In the genomic region with DNA sequence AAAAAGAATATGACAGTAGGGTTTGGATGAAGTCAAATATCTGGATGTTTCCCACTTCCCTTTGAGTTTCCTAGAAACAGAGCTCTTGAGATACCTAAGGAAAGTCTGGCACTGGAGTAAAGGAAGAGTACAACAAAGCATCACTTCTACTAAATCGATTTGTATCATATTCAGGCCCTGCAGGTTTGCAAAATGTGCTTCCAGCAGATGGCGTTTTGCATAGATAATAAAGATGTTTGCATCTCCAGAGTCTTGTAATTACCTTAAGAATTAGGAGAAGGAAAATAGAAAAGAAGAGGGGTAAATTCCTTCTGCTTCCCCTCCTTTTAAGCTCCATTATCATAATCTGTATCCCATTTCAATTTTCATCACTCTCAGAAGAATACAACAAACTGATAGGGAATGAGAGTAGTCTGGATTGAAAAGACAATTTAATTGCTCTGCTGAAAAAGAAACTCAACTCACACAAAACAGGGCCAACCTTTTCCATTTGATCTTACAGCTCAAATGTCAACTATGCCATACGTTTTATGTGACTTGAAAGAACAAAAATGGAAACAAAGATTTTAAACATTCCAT, we compare ENCODE assay signal across 15 cellular contexts.
DNase-seq lines count a peak whose midpoint lies in the region; ATAC-seq and TF ChIP-seq lines count a peak whose summit lies in the region.
"Had no signal": no experiment of that assay in that cellular context is flagged by ENCODE, and none has a peak within 500 bp of the region (broad histone marks: within the 10 kb centered on the region; RNA-seq: fewer than 3 reads in every experiment).

No MANE protein-coding gene starts in this region.

- H2AFZ ChIP-seq in GM23338: 0 out of 2 replicates have a peak overlapping the region, but pooled peaks have one; percentile 0
- H2AFZ ChIP-seq in Karpas-422 (ENCODE audit: low read length): no peak overlapping the region

- H3K36me3 Mint-ChIP-seq in GM23338 (ENCODE audit: low read depth) (no peaks in the 10 kb centered on the region; the same call in 2 of the 3 replicates), chondrocyte (ENCODE audit: low read depth) (no peaks in the 10 kb centered on the region)
- H3K36me3 Mint-ChIP-seq in activated naive CD4-positive, alpha-beta T cell treated with anti-CD3 and anti-CD28 coated beads for 36 hours (ENCODE audit: low read depth): no peaks in the 10 kb centered on the region
- H3K36me3 Mint-ChIP-seq: brain; CD8-positive, alpha-beta memory T cell had no signal

- H3K4me3 Mint-ChIP-seq in GM23338 (no peak overlapping the region), chondrocyte (ENCODE audit: unreplicated experiment) (no peak overlapping the region)
- H3K4me3 Mint-ChIP-seq in activated naive CD4-positive, alpha-beta T cell treated with anti-CD3 and anti-CD28 coated beads for 36 hours: no peak overlapping the region
- H3K4me3 Mint-ChIP-seq: CD8-positive, alpha-beta memory T cell had no signal

- no peak overlapping the region for H3K4me3 ChIP-seq in GM23338
- no peak overlapping the region for H3K4me3 ChIP-seq in Karpas-422 (ENCODE audit: low read length)
- H3K4me3 ChIP-seq: gastrocnemius medialis, lung, thyroid gland had no signal

- H3K9me3 Mint-ChIP-seq in GM23338 (no peaks in the 10 kb centered on the region), chondrocyte (ENCODE audit: low read depth) (no peaks in the 10 kb centered on the region)
- H3K9me3 Mint-ChIP-seq in activated naive CD4-positive, alpha-beta T cell treated with anti-CD3 and anti-CD28 coated beads for 36 hours: peaks cover 7% of the 10 kb centered on the region

- intact Hi-C loops in activated naive CD4-positive, alpha-beta T cell treated with anti-CD3 and anti-CD28 coated beads for 36 hours (cut with micrococcal nuclease): no loop called here

- no peaks in the 10 kb centered on the region for H3K36me3 ChIP-seq in GM23338 (ENCODE audit: insufficient read depth)
- no peaks in the 10 kb centered on the region for H3K36me3 ChIP-seq in Karpas-422 (ENCODE audit: insufficient read depth, low read length)
- H3K36me3 ChIP-seq: gastrocnemius medialis, thyroid gland had no signal

- ATAC-seq in GM23338 (no peak), HG03175 (IDR thresholded peaks at IDR 0.05; ENCODE audit: unreplicated experiment) (no peak)
- ATAC-seq: gastrocnemius medialis, sciatic nerve had no signal

- H3K4me2 ChIP-seq in GM23338 (peak overlapping the region; percentile 33; the same call in 1 of the 2 replicates), Karpas-422 (ENCODE audit: low read depth, low read length, poor library complexity, severe bottlenecking) (no peak overlapping the region)

- no peaks in the 10 kb centered on the region for H3F3A ChIP-seq in GM23338 (replicated peaks; ENCODE audit: low read depth)

- H3K27ac ChIP-seq in GM23338 (ENCODE audit: low read depth) (0 out of 2 replicates have a peak overlapping the region, but pooled peaks have one; percentile 29), Karpas-422 (ENCODE audit: low read length) (no peak overlapping the region)
- H3K27ac ChIP-seq: gastrocnemius medialis, thyroid gland had no signal

- peak; percentile 27 to 31; a peak in 3 of 4 replicates for TF ChIP-seq CTCF in GM23338 (conservative IDR thresholded peaks at IDR 0.05; ENCODE audit: low read depth in 2 of 2)
- TF ChIP-seq CTCF in chondrocyte (IDR thresholded peaks at IDR 0.05): peak; percentile 55

- H3K9me3 ChIP-seq in Karpas-422 (ENCODE audit: low read length): peaks cover 24% of the 10 kb centered on the region; the same call in 1 of the 2 replicates
- H3K9me3 ChIP-seq: gastrocnemius medialis, thyroid gland had no signal

- peaks cover 2% of the 10 kb centered on the region for H3K27me3 Mint-ChIP-seq in GM23338 (ENCODE audit: insufficient read depth, low read depth, poor library complexity)
- H3K27me3 Mint-ChIP-seq in chondrocyte (ENCODE audit: low read depth): peaks cover 2% of the 10 kb centered on the region
- H3K27me3 Mint-ChIP-seq in activated naive CD4-positive, alpha-beta T cell treated with anti-CD3 and anti-CD28 coated beads for 36 hours (ENCODE audit: low read depth): no peaks in the 10 kb centered on the region
- H3K27me3 Mint-ChIP-seq: brain; CD8-positive, alpha-beta memory T cell had no signal

- H3K27ac Mint-ChIP-seq in GM23338 (peak overlapping the region; percentile 78), chondrocyte (ENCODE audit: unreplicated experiment) (no peak overlapping the region)
- no peak overlapping the region for H3K27ac Mint-ChIP-seq in activated naive CD4-positive, alpha-beta T cell treated with anti-CD3 and anti-CD28 coated beads for 36 hours

- H3K4me1 ChIP-seq in GM23338 (ENCODE audit: insufficient read depth) (peaks cover 20% of the 10 kb centered on the region), Karpas-422 (ENCODE audit: low read length) (no peaks in the 10 kb centered on the region)
- H3K4me1 ChIP-seq: gastrocnemius medialis, thyroid gland had no signal

- H3K4me1 Mint-ChIP-seq in GM23338: peaks cover 22% of the 10 kb centered on the region
- no peaks in the 10 kb centered on the region for H3K4me1 Mint-ChIP-seq in chondrocyte (ENCODE audit: low read depth)
- no peaks in the 10 kb centered on the region for H3K4me1 Mint-ChIP-seq in activated naive CD4-positive, alpha-beta T cell treated with anti-CD3 and anti-CD28 coated beads for 36 hours (ENCODE audit: low read depth)
- H3K4me1 Mint-ChIP-seq: CD8-positive, alpha-beta memory T cell had no signal

- H4K20me1 ChIP-seq in GM23338 (replicated peaks; ENCODE audit: insufficient read depth): no peaks in the 10 kb centered on the region
- no peaks in the 10 kb centered on the region for H4K20me1 ChIP-seq in Karpas-422 (ENCODE audit: insufficient read depth, low read depth, low read length)

- H3K79me2 ChIP-seq in GM23338 (replicated peaks; ENCODE audit: insufficient read depth): no peaks in the 10 kb centered on the region
- no peaks in the 10 kb centered on the region for H3K79me2 ChIP-seq in Karpas-422 (ENCODE audit: low read length)

- no peaks in the 10 kb centered on the region for H3K27me3 ChIP-seq in GM23338 (ENCODE audit: insufficient read depth)
- H3K27me3 ChIP-seq in Karpas-422 (ENCODE audit: low read length): no peaks in the 10 kb centered on the region
- H3K27me3 ChIP-seq: gastrocnemius medialis, thyroid gland had no signal

- H3K9ac ChIP-seq in Karpas-422 (ENCODE audit: low read length): no peak overlapping the region

- H3K9me2 ChIP-seq in GM23338 (ENCODE audit: insufficient read depth) (no peaks in the 10 kb centered on the region), Karpas-422 (replicated peaks; ENCODE audit: insufficient read depth, low read length) (no peaks in the 10 kb centered on the region)

- CTCF ChIA-PET in activated naive CD4-positive, alpha-beta T cell treated with anti-CD3 and anti-CD28 coated beads for 36 hours (lab: Charles Lee): no interaction called here

- peak; percentile 8 for DNase-seq in GM23338 (ENCODE audit: low spot score)
- DNase-seq in NCI-H69 (lab: John Stamatoyannopoulos, UW): peak; percentile 66
- DNase-seq in chondrocyte (ENCODE audit: low spot score): no peak
- peak; percentile 51 for DNase-seq in middle frontal gyrus (ENCODE audit: extremely low spot score, low spot score)
- DNase-seq in NCI-H2029 (lab: John Stamatoyannopoulos, UW): no peak
- no peak for DNase-seq in Karpas-422
- DNase-seq in activated naive CD4-positive, alpha-beta T cell treated with anti-CD3 and anti-CD28 coated beads for 36 hours: no peak
- DNase-seq: CD8-positive, alpha-beta memory T cell; gastrocnemius medialis; HCEC 1CT; thyroid gland had no signal

TF ChIP-seq in GM23338, 12 proteins besides CTCF, POLR2A, EP300 and RAD21:
- TF ChIP-seq, protein P1, sequence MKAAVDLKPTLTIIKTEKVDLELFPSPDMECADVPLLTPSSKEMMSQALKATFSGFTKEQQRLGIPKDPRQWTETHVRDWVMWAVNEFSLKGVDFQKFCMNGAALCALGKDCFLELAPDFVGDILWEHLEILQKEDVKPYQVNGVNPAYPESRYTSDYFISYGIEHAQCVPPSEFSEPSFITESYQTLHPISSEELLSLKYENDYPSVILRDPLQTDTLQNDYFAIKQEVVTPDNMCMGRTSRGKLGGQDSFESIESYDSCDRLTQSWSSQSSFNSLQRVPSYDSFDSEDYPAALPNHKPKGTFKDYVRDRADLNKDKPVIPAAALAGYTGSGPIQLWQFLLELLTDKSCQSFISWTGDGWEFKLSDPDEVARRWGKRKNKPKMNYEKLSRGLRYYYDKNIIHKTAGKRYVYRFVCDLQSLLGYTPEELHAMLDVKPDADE (IDR thresholded peaks at IDR 0.05): no peak
- TF ChIP-seq REST (IDR thresholded peaks at IDR 0.05; ENCODE audit: unreplicated experiment): no peak
- TF ChIP-seq EZH2phosphoT487 (IDR thresholded peaks at IDR 0.05; ENCODE audit: unreplicated experiment): no peak
- TF ChIP-seq ZNF114 (CRISPR knock-in tag; IDR thresholded peaks at IDR 0.05): no peak
- TF ChIP-seq CREB1 (CRISPR knock-in tag; IDR thresholded peaks at IDR 0.05; ENCODE audit: low read depth): no peak
- no peak for TF ChIP-seq ZNF331 (CRISPR knock-in tag; IDR thresholded peaks at IDR 0.05; ENCODE audit: low read depth)
- TF ChIP-seq JUNB (IDR thresholded peaks at IDR 0.05; ENCODE audit: unreplicated experiment): no peak
- no peak for TF ChIP-seq POLR2AphosphoS5 (IDR thresholded peaks at IDR 0.05; ENCODE audit: low read depth)
- TF ChIP-seq EZH2 (IDR thresholded peaks at IDR 0.05; ENCODE audit: low read depth, unreplicated experiment): no peak

Comparison
In these comparisons a context has a peak if more than half of its experiments do, and no peak if none do; other contexts are left out.
1. DNase-seq: peak in GM23338 (single experiment), NCI-H69 (single experiment) and middle frontal gyrus (single experiment); none in chondrocyte (single experiment), NCI-H2029 (single experiment), Karpas-422 (single experiment) and activated naive CD4-positive, alpha-beta T cell treated with anti-CD3 and anti-CD28 coated beads for 36 hours (single experiment).